In the genomic region with DNA sequence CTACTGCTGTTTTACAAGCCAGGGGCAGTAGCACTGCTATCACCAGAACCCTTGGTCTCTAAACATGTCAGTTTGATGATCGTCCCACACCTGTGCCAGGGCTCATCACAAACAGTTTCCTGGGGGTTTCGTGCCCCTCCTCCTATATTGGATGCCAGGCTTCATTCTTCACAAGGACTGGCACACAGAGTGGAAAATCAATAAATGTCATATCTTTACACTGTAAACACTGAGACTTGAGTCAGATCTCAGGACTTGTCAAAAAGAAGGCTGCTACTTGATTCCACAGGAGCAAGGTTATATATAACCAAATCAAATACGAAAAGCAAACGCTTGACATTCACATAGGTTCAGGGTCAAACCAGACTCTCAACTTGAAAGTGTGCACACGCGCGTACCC, we compare ENCODE assay signal across 1 cellular context.
TF ChIP-seq lines count a peak whose summit lies in the region.

No MANE protein-coding gene starts in this region.

TF ChIP-seq in HepG2, 621 proteins besides CTCF, POLR2A, EP300 and RAD21 (continued from another document):
- TF ChIP-seq, protein P1, sequence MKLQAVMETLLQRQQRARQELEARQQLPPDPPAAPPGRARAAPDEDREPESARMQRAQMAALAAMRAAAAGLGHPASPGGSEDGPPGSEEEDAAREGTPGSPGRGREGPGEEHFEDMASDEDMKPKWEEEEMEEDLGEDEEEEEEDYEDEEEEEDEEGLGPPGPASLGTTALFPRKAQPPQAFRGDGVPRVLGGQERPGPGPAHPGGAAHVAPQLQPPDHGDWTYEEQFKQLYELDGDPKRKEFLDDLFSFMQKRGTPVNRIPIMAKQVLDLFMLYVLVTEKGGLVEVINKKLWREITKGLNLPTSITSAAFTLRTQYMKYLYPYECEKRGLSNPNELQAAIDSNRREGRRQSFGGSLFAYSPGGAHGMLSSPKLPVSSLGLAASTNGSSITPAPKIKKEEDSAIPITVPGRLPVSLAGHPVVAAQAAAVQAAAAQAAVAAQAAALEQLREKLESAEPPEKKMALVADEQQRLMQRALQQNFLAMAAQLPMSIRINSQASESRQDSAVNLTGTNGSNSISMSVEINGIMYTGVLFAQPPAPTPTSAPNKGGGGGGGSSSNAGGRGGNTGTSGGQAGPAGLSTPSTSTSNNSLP (IDR thresholded peaks at IDR 0.05; ENCODE audit: low read depth, low read length): 0 out of 2 replicates have a peak, but pooled peaks have one; percentile 32
- TF ChIP-seq ONECUT2 (CRISPR knock-in tag; IDR thresholded peaks at IDR 0.05) (peak; percentile 59; the same call in 1 of the 2 replicates), TARDBP (CRISPR knock-in tag; IDR thresholded peaks at IDR 0.05) (no peak), RBM22 (optimal IDR thresholded peaks at IDR 0.05; ENCODE audit: low read length) (peak; percentile 58)
